1 cellular context compared by ENCODE assay signal in genomic region chr16:85588562-85589503, GRCh38.
TF ChIP-seq lines count a peak whose summit lies in the region.

No MANE protein-coding gene starts in this region.

TF ChIP-seq in H1, 55 proteins besides CTCF, POLR2A, EP300 and RAD21 (continued from another document):
- no peak for TF ChIP-seq ATF2 (IDR thresholded peaks at IDR 0.05; ENCODE audit: low read length)
- TF ChIP-seq SUZ12 (IDR thresholded peaks at IDR 0.05; ENCODE audit: low read length), result no peak
- TF ChIP-seq CBX5 (IDR thresholded peaks at IDR 0.05; ENCODE audit: low read depth, low read length), result no peak
- no peak for TF ChIP-seq TBP (IDR thresholded peaks at IDR 0.05; ENCODE audit: low read depth, low read length)
- TF ChIP-seq NRF1 (IDR thresholded peaks at IDR 0.05; ENCODE audit: low read depth, low read length), result no peak
- TF ChIP-seq MAFK (IDR thresholded peaks at IDR 0.05; ENCODE audit: low read depth, low read length), result no peak
- no peak for TF ChIP-seq TAF1 (IDR thresholded peaks at IDR 0.05; ENCODE audit: low read depth, low read length)
- no peak for TF ChIP-seq BRCA1 (IDR thresholded peaks at IDR 0.05; ENCODE audit: low read depth, low read length)
- no peak for TF ChIP-seq RBBP5 (IDR thresholded peaks at IDR 0.05; ENCODE audit: borderline replicate concordance, low read depth, low read length)
- TF ChIP-seq CHD1 (IDR thresholded peaks at IDR 0.05; ENCODE audit: low read depth, low read length), result no peak
- TF ChIP-seq EGR1 (IDR thresholded peaks at IDR 0.05; ENCODE audit: borderline replicate concordance, low read depth, low read length), result no peak
